Comparison of ENCODE assay signal across 1 cellular context in the genomic region with DNA sequence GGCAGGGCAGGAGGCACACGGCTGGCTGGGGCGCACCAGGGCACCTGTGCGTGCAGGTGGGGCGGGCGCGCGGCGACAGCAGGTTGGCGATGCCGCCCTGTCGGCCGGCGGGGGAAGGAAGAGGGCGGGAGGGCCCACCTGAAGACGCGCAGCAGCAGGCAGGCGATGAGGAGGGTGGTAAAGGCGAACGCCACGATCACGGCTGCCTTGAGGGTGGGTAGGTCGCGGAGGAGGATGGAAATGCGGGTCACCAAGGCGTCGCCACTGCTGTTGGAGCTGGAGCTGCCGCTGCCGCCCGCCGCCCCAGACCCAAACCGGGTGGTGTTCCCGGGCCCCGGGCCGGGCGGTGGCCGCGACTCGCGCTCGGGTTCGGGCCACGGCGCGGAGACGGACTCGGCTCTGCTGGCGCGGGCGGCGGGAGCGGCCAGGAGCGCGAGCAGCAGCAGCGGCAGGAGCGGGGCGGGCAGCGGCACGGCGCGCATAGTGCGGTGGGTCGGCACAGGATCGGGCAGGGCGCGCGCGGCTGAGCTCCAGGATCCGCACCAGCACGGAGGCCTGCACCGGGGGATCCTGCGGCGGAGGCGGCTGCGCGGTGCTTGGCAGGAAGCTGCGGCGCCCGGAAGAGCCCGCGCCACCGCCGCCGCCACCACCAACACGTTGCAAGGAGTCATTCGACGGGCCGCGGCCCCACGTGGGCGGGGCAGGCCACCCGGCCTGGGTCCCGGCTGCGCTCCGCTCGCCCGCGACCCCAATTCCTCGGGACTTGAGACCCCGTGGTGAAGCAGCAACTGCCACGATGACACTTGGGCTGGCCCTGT.
TF ChIP-seq lines count a peak whose summit lies in the region.

A gene (minus strand): TSS at position 598 of the 818 bp plus-strand sequence.

TF ChIP-seq in A549, 52 proteins besides CTCF, POLR2A, EP300 and RAD21 (continued from another document):
- TF ChIP-seq, protein P1, sequence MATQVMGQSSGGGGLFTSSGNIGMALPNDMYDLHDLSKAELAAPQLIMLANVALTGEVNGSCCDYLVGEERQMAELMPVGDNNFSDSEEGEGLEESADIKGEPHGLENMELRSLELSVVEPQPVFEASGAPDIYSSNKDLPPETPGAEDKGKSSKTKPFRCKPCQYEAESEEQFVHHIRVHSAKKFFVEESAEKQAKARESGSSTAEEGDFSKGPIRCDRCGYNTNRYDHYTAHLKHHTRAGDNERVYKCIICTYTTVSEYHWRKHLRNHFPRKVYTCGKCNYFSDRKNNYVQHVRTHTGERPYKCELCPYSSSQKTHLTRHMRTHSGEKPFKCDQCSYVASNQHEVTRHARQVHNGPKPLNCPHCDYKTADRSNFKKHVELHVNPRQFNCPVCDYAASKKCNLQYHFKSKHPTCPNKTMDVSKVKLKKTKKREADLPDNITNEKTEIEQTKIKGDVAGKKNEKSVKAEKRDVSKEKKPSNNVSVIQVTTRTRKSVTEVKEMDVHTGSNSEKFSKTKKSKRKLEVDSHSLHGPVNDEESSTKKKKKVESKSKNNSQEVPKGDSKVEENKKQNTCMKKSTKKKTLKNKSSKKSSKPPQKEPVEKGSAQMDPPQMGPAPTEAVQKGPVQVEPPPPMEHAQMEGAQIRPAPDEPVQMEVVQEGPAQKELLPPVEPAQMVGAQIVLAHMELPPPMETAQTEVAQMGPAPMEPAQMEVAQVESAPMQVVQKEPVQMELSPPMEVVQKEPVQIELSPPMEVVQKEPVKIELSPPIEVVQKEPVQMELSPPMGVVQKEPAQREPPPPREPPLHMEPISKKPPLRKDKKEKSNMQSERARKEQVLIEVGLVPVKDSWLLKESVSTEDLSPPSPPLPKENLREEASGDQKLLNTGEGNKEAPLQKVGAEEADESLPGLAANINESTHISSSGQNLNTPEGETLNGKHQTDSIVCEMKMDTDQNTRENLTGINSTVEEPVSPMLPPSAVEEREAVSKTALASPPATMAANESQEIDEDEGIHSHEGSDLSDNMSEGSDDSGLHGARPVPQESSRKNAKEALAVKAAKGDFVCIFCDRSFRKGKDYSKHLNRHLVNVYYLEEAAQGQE (IDR thresholded peaks at IDR 0.05), result no peak
- TF ChIP-seq CBX2 (IDR thresholded peaks at IDR 0.05; ENCODE audit: borderline replicate concordance, low read depth) (no peak), GATA3 (IDR thresholded peaks at IDR 0.05; ENCODE audit: borderline replicate concordance) (no peak), HOXB5 (CRISPR knock-in tag; IDR thresholded peaks at IDR 0.05) (no peak), TP53 (CRISPR knock-in tag; IDR thresholded peaks at IDR 0.05) (no peak), RCOR1 (IDR thresholded peaks at IDR 0.05; ENCODE audit: low read depth, low read length) (no peak), NR3C1 (IDR thresholded peaks at IDR 0.05) (no peak), RFX5 (IDR thresholded peaks at IDR 0.05) (no peak), ZFP36 (IDR thresholded peaks at IDR 0.05; ENCODE audit: borderline replicate concordance, partially characterized antibody) (no peak), KDM5A (IDR thresholded peaks at IDR 0.05) (no peak), EHMT2 (IDR thresholded peaks at IDR 0.05; ENCODE audit: low read depth) (no peak), HOXA7 (CRISPR knock-in tag; IDR thresholded peaks at IDR 0.05) (no peak), KDM1A (IDR thresholded peaks at IDR 0.05; ENCODE audit: low read depth) (0 out of 2 replicates have a peak, but pooled peaks have one; percentile 6), CHD4 (IDR thresholded peaks at IDR 0.05; ENCODE audit: borderline replicate concordance) (no peak), EHF (CRISPR knock-in tag; IDR thresholded peaks at IDR 0.05) (peak; percentile 37; the same call in 1 of the 2 replicates), FOSL2 (IDR thresholded peaks at IDR 0.05) (no peak), FOSL2 (CRISPR knock-in tag; IDR thresholded peaks at IDR 0.05) (no peak), HEYL (CRISPR knock-in tag; IDR thresholded peaks at IDR 0.05) (no peak), ZSCAN20 (CRISPR knock-in tag; IDR thresholded peaks at IDR 0.05) (no peak), RARB (CRISPR knock-in tag; IDR thresholded peaks at IDR 0.05) (no peak), SMC3 (IDR thresholded peaks at IDR 0.05) (no peak), POLR2AphosphoS2 (conservative IDR thresholded peaks at IDR 0.05; ENCODE audit: low read length) (no peak), SREBF2 (IDR thresholded peaks at IDR 0.05) (no peak), RNF2 (IDR thresholded peaks at IDR 0.05; ENCODE audit: borderline replicate concordance, low read depth) (peak; percentile 72), CEBPB (IDR thresholded peaks at IDR 0.05) (no peak), CBX8 (IDR thresholded peaks at IDR 0.05) (no peak), MAZ (IDR thresholded peaks at IDR 0.05; ENCODE audit: borderline replicate concordance, low read depth, low read length) (no peak), JUNB (IDR thresholded peaks at IDR 0.05) (no peak), ESRRA (IDR thresholded peaks at IDR 0.05; ENCODE audit: borderline replicate concordance, low read length) (no peak)
- TF ChIP-seq, protein P2, sequence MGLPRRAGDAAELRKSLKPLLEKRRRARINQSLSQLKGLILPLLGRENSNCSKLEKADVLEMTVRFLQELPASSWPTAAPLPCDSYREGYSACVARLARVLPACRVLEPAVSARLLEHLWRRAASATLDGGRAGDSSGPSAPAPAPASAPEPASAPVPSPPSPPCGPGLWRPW (IDR thresholded peaks at IDR 0.05), result no peak
- TF ChIP-seq, protein P3, sequence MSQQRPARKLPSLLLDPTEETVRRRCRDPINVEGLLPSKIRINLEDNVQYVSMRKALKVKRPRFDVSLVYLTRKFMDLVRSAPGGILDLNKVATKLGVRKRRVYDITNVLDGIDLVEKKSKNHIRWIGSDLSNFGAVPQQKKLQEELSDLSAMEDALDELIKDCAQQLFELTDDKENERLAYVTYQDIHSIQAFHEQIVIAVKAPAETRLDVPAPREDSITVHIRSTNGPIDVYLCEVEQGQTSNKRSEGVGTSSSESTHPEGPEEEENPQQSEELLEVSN (IDR thresholded peaks at IDR 0.05; ENCODE audit: borderline replicate concordance, low read depth), result peak; percentile 98
- TF ChIP-seq, protein P4, sequence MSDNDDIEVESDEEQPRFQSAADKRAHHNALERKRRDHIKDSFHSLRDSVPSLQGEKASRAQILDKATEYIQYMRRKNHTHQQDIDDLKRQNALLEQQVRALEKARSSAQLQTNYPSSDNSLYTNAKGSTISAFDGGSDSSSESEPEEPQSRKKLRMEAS (IDR thresholded peaks at IDR 0.05), result peak; percentile 97
- TF ChIP-seq, protein P5, sequence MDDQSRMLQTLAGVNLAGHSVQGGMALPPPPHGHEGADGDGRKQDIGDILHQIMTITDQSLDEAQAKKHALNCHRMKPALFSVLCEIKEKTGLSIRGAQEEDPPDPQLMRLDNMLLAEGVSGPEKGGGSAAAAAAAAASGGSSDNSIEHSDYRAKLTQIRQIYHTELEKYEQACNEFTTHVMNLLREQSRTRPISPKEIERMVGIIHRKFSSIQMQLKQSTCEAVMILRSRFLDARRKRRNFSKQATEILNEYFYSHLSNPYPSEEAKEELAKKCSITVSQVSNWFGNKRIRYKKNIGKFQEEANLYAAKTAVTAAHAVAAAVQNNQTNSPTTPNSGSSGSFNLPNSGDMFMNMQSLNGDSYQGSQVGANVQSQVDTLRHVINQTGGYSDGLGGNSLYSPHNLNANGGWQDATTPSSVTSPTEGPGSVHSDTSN (IDR thresholded peaks at IDR 0.05), result no peak
- TF ChIP-seq, protein P6, sequence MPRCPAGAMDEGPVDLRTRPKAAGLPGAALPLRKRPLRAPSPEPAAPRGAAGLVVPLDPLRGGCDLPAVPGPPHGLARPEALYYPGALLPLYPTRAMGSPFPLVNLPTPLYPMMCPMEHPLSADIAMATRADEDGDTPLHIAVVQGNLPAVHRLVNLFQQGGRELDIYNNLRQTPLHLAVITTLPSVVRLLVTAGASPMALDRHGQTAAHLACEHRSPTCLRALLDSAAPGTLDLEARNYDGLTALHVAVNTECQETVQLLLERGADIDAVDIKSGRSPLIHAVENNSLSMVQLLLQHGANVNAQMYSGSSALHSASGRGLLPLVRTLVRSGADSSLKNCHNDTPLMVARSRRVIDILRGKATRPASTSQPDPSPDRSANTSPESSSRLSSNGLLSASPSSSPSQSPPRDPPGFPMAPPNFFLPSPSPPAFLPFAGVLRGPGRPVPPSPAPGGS (IDR thresholded peaks at IDR 0.05), result 0 out of 3 replicates have a peak, but pooled peaks have one; percentile 7
- TF ChIP-seq, protein P7, sequence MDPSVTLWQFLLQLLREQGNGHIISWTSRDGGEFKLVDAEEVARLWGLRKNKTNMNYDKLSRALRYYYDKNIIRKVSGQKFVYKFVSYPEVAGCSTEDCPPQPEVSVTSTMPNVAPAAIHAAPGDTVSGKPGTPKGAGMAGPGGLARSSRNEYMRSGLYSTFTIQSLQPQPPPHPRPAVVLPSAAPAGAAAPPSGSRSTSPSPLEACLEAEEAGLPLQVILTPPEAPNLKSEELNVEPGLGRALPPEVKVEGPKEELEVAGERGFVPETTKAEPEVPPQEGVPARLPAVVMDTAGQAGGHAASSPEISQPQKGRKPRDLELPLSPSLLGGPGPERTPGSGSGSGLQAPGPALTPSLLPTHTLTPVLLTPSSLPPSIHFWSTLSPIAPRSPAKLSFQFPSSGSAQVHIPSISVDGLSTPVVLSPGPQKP (IDR thresholded peaks at IDR 0.05; ENCODE audit: low read depth, low read length), result no peak
- TF ChIP-seq, protein P8, sequence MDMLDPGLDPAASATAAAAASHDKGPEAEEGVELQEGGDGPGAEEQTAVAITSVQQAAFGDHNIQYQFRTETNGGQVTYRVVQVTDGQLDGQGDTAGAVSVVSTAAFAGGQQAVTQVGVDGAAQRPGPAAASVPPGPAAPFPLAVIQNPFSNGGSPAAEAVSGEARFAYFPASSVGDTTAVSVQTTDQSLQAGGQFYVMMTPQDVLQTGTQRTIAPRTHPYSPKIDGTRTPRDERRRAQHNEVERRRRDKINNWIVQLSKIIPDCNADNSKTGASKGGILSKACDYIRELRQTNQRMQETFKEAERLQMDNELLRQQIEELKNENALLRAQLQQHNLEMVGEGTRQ (IDR thresholded peaks at IDR 0.05), result 0 out of 2 replicates have a peak, but pooled peaks have one; percentile 31
- TF ChIP-seq, protein P9, sequence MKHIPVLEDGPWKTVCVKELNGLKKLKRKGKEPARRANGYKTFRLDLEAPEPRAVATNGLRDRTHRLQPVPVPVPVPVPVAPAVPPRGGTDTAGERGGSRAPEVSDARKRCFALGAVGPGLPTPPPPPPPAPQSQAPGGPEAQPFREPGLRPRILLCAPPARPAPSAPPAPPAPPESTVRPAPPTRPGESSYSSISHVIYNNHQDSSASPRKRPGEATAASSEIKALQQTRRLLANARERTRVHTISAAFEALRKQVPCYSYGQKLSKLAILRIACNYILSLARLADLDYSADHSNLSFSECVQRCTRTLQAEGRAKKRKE (CRISPR knock-in tag; IDR thresholded peaks at IDR 0.05; ENCODE audit: low read depth), result no peak
- TF ChIP-seq, protein P10, sequence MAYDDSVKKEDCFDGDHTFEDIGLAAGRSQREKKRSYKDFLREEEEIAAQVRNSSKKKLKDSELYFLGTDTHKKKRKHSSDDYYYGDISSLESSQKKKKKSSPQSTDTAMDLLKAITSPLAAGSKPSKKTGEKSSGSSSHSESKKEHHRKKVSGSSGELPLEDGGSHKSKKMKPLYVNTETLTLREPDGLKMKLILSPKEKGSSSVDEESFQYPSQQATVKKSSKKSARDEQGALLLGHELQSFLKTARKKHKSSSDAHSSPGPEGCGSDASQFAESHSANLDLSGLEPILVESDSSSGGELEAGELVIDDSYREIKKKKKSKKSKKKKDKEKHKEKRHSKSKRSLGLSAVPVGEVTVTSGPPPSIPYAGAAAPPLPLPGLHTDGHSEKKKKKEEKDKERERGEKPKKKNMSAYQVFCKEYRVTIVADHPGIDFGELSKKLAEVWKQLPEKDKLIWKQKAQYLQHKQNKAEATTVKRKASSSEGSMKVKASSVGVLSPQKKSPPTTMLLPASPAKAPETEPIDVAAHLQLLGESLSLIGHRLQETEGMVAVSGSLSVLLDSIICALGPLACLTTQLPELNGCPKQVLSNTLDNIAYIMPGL (CRISPR knock-in tag; IDR thresholded peaks at IDR 0.05; ENCODE audit: borderline replicate concordance), result no peak
TF ChIP-seq in A549: peak in this region for 10.
